1 cellular context compared by ENCODE assay signal in genomic region chr19:9847087-9847671, GRCh38.
TF ChIP-seq lines count a peak whose summit lies in the region.

No MANE protein-coding gene starts in this region.

TF ChIP-seq in SK-N-SH treated with all-trans-retinoic acid at 6 μM for 48 hours, 23 proteins besides CTCF, POLR2A, EP300 and RAD21 (continued from another document):
- no peak for TF ChIP-seq OSR1 (CRISPR knock-in tag; IDR thresholded peaks at IDR 0.05)
- TF ChIP-seq CREB5 (CRISPR knock-in tag; IDR thresholded peaks at IDR 0.05; ENCODE audit: low read depth), result no peak
- no peak for TF ChIP-seq CSRNP3 (CRISPR knock-in tag; IDR thresholded peaks at IDR 0.05)
- TF ChIP-seq ARNTL (CRISPR knock-in tag; IDR thresholded peaks at IDR 0.05; ENCODE audit: borderline replicate concordance, low read depth), result no peak
- no peak for TF ChIP-seq GLIS3 (CRISPR knock-in tag; IDR thresholded peaks at IDR 0.05)
- no peak for TF ChIP-seq ZFP30 (CRISPR knock-in tag; IDR thresholded peaks at IDR 0.05)
- no peak for TF ChIP-seq TCF4 (CRISPR knock-in tag; IDR thresholded peaks at IDR 0.05; ENCODE audit: borderline replicate concordance)
- no peak for TF ChIP-seq ZNF8 (CRISPR knock-in tag; IDR thresholded peaks at IDR 0.05)
